8 cellular contexts compared by ENCODE assay signal in genomic region chr1:11736746-11737639, GRCh38. TPM values are rescaled to one million over a fixed set of nuclear protein-coding genes. Genes with fewer than 3 reads are reported as not detected.
DNase-seq lines count a peak whose midpoint lies in the region; FAIRE-seq and TF ChIP-seq lines count a peak whose summit lies in the region.

No MANE protein-coding gene starts in this region.

- peak overlapping the region; percentile 77 for H3K9ac ChIP-seq in endodermal cell (ENCODE audit: extremely low read depth, low read length, poor library complexity, severe bottlenecking)

- no peaks in the 10 kb centered on the region for H3K4me1 ChIP-seq in endodermal cell (ENCODE audit: control insufficient read depth, insufficient read depth, low read length)

- 20 to 45% methylated on average over 7 to 15 of the region's 15 CpGs for WGBS in endodermal cell (ENCODE audit: insufficient coverage in 1 of 2, insufficient read length in 1 of 2), 2 experiments

- H3K4me1 Mint-ChIP-seq in activated CD4-positive, alpha-beta T cell treated with anti-CD3 and anti-CD28 coated beads, Interleukin-2, amount 10 ng/mL, durations not matched to agents 24 days and 14 days, result peaks cover 55% of the 10 kb centered on the region
- H3K4me1 Mint-ChIP-seq in endodermal cell, result peaks cover 15% of the 10 kb centered on the region
- H3K4me1 Mint-ChIP-seq in mesothelial cell of epicardium, result peaks cover 17% of the 10 kb centered on the region

- no peaks in the 10 kb centered on the region for H3K27me3 ChIP-seq in endodermal cell (ENCODE audit: control insufficient read depth, insufficient read depth, low read length, poor library complexity, severe bottlenecking)

- no peaks in the 10 kb centered on the region for H3K9me3 ChIP-seq in endodermal cell (ENCODE audit: control insufficient read depth, low read length)

- H3K4me3 Mint-ChIP-seq in activated CD4-positive, alpha-beta T cell treated with anti-CD3 and anti-CD28 coated beads, Interleukin-2, amount 10 ng/mL, durations not matched to agents 24 days and 14 days, result peak overlapping the region; percentile 98
- peak overlapping the region; percentile 91 for H3K4me3 Mint-ChIP-seq in endodermal cell
- peak overlapping the region; percentile 94 for H3K4me3 Mint-ChIP-seq in mesothelial cell of epicardium

- peaks cover 4% of the 10 kb centered on the region for H3K36me3 Mint-ChIP-seq in activated CD4-positive, alpha-beta T cell treated with anti-CD3 and anti-CD28 coated beads, Interleukin-2, amount 10 ng/mL, durations not matched to agents 24 days and 14 days (ENCODE audit: low read depth)
- no peaks in the 10 kb centered on the region for H3K36me3 Mint-ChIP-seq in endodermal cell (ENCODE audit: low read depth)
- no peaks in the 10 kb centered on the region for H3K36me3 Mint-ChIP-seq in mesothelial cell of epicardium

- intact Hi-C loops in activated CD4-positive, alpha-beta T cell treated with anti-CD3 and anti-CD28 coated beads, Interleukin-2, amount 10 ng/mL, durations not matched to agents 24 days and 14 days (cut with micrococcal nuclease), result loop anchor here (2.0 to 10.0 kb wide), 4 partner anchors 70 to 462 kb away; partner anchors contain the start of genes CLCN6, FBXO6 and UBIAD1

- TF ChIP-seq POLR2A in GM12891 (IDR thresholded peaks at IDR 0.05; ENCODE audit: low read depth, low read length), result 0 out of 2 replicates have a peak, but pooled peaks have one; percentile 19

- peak; percentile 0 for TF ChIP-seq CTCF in endodermal cell (conservative IDR thresholded peaks at IDR 0.05)
- TF ChIP-seq CTCF in mesothelial cell of epicardium (IDR thresholded peaks at IDR 0.05; ENCODE audit: unreplicated experiment), result no peak

- H3K27ac Mint-ChIP-seq in activated CD4-positive, alpha-beta T cell treated with anti-CD3 and anti-CD28 coated beads, Interleukin-2, amount 10 ng/mL, durations not matched to agents 24 days and 14 days, result no peak overlapping the region
- H3K27ac Mint-ChIP-seq in endodermal cell, result peak overlapping the region; percentile 80
- peak overlapping the region; percentile 44 for H3K27ac Mint-ChIP-seq in mesothelial cell of epicardium

- peak overlapping the region; percentile 91 for H3K4me3 ChIP-seq in endodermal cell (ENCODE audit: low read length)

- no peaks in the 10 kb centered on the region for H3K36me3 ChIP-seq in endodermal cell (ENCODE audit: control insufficient read depth, insufficient read depth, low read length)

- DNase-seq in A172 (ENCODE audit: low spot score) (peak; percentile 17), GM12891 (ENCODE audit: insufficient read length, low spot score) (no peak), NCI-H1105 (lab: John Stamatoyannopoulos, UW) (peak; percentile 12), endodermal cell (peak; percentile 87), mesothelial cell of epicardium (ENCODE audit: low spot score in 2 of 2, unreplicated experiment in 2 of 2) (no peak), substantia nigra (lab: John Stamatoyannopoulos, UW) (peak in 15 of 49 donors; percentile 8 to 52 (median 24)), middle frontal gyrus (ENCODE audit: extremely low spot score, low spot score) (no peak)
- peak; percentile 85 for DNase-seq in activated CD4-positive, alpha-beta T cell treated with anti-CD3 and anti-CD28 coated beads, Interleukin-2, amount 10 ng/mL, durations not matched to agents 24 days and 14 days

- no peak for FAIRE-seq in GM12891 (lab: Jason Lieb, UNC)

- no peaks in the 10 kb centered on the region for H3K9me3 Mint-ChIP-seq in activated CD4-positive, alpha-beta T cell treated with anti-CD3 and anti-CD28 coated beads, Interleukin-2, amount 10 ng/mL, durations not matched to agents 24 days and 14 days
- no peaks in the 10 kb centered on the region for H3K9me3 Mint-ChIP-seq in endodermal cell
- H3K9me3 Mint-ChIP-seq in mesothelial cell of epicardium, result no peaks in the 10 kb centered on the region

- peak overlapping the region; percentile 61 for H3K27ac ChIP-seq in endodermal cell (ENCODE audit: low read depth, low read length)
- peak overlapping the region; percentile 96 for H3K27ac ChIP-seq in substantia nigra (ENCODE audit: low read depth, low read length, poor library complexity, severe bottlenecking)

- no peaks in the 10 kb centered on the region for H3K27me3 Mint-ChIP-seq in activated CD4-positive, alpha-beta T cell treated with anti-CD3 and anti-CD28 coated beads, Interleukin-2, amount 10 ng/mL, durations not matched to agents 24 days and 14 days
- peaks cover 1% of the 10 kb centered on the region for H3K27me3 Mint-ChIP-seq in endodermal cell (ENCODE audit: insufficient read depth)
- H3K27me3 Mint-ChIP-seq in mesothelial cell of epicardium (ENCODE audit: low read depth), result no peaks in the 10 kb centered on the region

TF ChIP-seq in GM12891, 5 proteins besides CTCF, POLR2A, EP300 and RAD21:
- TF ChIP-seq POLR2AphosphoS5 (IDR thresholded peaks at IDR 0.05; ENCODE audit: low read depth, low read length) (no peak), PAX5 (IDR thresholded peaks at IDR 0.05; ENCODE audit: insufficient read depth, low read length, severe bottlenecking) (no peak), POU2F2 (IDR thresholded peaks at IDR 0.05; ENCODE audit: low read depth, low read length) (no peak), SPI1 (IDR thresholded peaks at IDR 0.05; ENCODE audit: low read depth, low read length) (no peak)

RNA-seq across cellular contexts. Expression of gene AGTRAP, which starts 1.1 kb away (rescaled TPM):
- 36.5 and 41.7 TPM in 2 replicates for total RNA-seq in A172 (2014; rRNA removed; shearing (Covaris generic))
- polyA plus RNA-seq in GM12891 (2012; ENCODE audit: low read depth, missing spikeins), result 8.9 TPM
- 13.1 and 14.0 TPM in 2 replicates for total RNA-seq in activated CD4-positive, alpha-beta T cell treated with anti-CD3 and anti-CD28 coated beads, Interleukin-2, amount 10 ng/mL, durations not matched to agents 24 days and 14 days
- total RNA-seq in endodermal cell (10 to 100 TPM; 71.3 to 81.2 TPM), mesothelial cell of epicardium (25.8 to 29.4 TPM (median 29.0 TPM) in 3 replicates)
- polyA plus RNA-seq in endodermal cell (2013, experiment 1 of 2), result 54.5 TPM
- polyA plus RNA-seq in endodermal cell (2013, experiment 2 of 2), result 49.1 TPM

RNA-seq across cellular contexts. Expression of gene C1orf167, which starts 25.0 kb away (rescaled TPM):
- not detected in 2 replicates for total RNA-seq in A172 (2014; rRNA removed; shearing (Covaris generic))
- polyA plus RNA-seq in GM12891 (2012; ENCODE audit: low read depth, missing spikeins), result 0.86 TPM
- not detected in 2 replicates for total RNA-seq in activated CD4-positive, alpha-beta T cell treated with anti-CD3 and anti-CD28 coated beads, Interleukin-2, amount 10 ng/mL, durations not matched to agents 24 days and 14 days
- total RNA-seq in endodermal cell (1 to 10 TPM in 1 of 2 donors, under 1 TPM in 1; 0.95 to 1.4 TPM), mesothelial cell of epicardium (0.18 to 0.20 TPM in 2 of 3 replicates, not detected in the other)
- polyA plus RNA-seq in endodermal cell (2013, experiment 1 of 2), result 0.39 TPM
- 0.54 TPM for polyA plus RNA-seq in endodermal cell (2013, experiment 2 of 2)

RNA-seq across cellular contexts. Expression of gene DRAXIN, which starts 45.5 kb away (rescaled TPM):
- total RNA-seq in A172 (2014; rRNA removed; shearing (Covaris generic)), result 4.0 and 7.0 TPM in 2 replicates
- 0.01 TPM for polyA plus RNA-seq in GM12891 (2012; ENCODE audit: low read depth, missing spikeins)
- not detected in 2 replicates for total RNA-seq in activated CD4-positive, alpha-beta T cell treated with anti-CD3 and anti-CD28 coated beads, Interleukin-2, amount 10 ng/mL, durations not matched to agents 24 days and 14 days
- total RNA-seq in endodermal cell (1 to 10 TPM; 5.4 to 6.0 TPM), mesothelial cell of epicardium (1.1 to 1.4 TPM (median 1.4 TPM) in 3 replicates)
- polyA plus RNA-seq in endodermal cell (2013, experiment 1 of 2), result 42.1 TPM
- 39.2 TPM for polyA plus RNA-seq in endodermal cell (2013, experiment 2 of 2)

RNA-seq across cellular contexts. Expression of gene MAD2L2, which starts 56.0 kb away (rescaled TPM):
- total RNA-seq in A172 (2014; rRNA removed; shearing (Covaris generic)), result 70.3 and 72.0 TPM in 2 replicates
- 47.6 TPM for polyA plus RNA-seq in GM12891 (2012; ENCODE audit: low read depth, missing spikeins)
- total RNA-seq in activated CD4-positive, alpha-beta T cell treated with anti-CD3 and anti-CD28 coated beads, Interleukin-2, amount 10 ng/mL, durations not matched to agents 24 days and 14 days, result 80.1 and 81.5 TPM in 2 replicates
- total RNA-seq in endodermal cell, result 100 to 1,000 TPM; 128 to 132 TPM
- 153 TPM for polyA plus RNA-seq in endodermal cell (2013, experiment 1 of 2)
- 130 TPM for polyA plus RNA-seq in endodermal cell (2013, experiment 2 of 2)
- total RNA-seq in mesothelial cell of epicardium, result 53.0 to 56.3 TPM (median 56.0 TPM) in 3 replicates

Comparison
In these comparisons a context has a peak if more than half of its experiments do, and no peak if none do; other contexts are left out.
1. DNase-seq: peak in A172 (single experiment), NCI-H1105 (single experiment), activated CD4-positive, alpha-beta T cell treated with anti-CD3 and anti-CD28 coated beads, Interleukin-2, amount 10 ng/mL, durations not matched to agents 24 days and 14 days (single experiment) and endodermal cell (single experiment); none in GM12891 (single experiment), mesothelial cell of epicardium (0 of 2) and middle frontal gyrus (single experiment).
2. Peak in every context shown above with its lines, with median percentiles within 50 percentile points of each other: H3K4me3 Mint-ChIP-seq.